Comparison of ENCODE assay signal across 16 cellular contexts in genomic region chr1:199098468-199098867, GRCh38.
"Had no signal": no experiment of that assay in that cellular context is flagged by ENCODE, and none has a peak within 500 bp of the region (broad histone marks: within the 10 kb centered on the region; RNA-seq: fewer than 3 reads in every experiment).

No MANE protein-coding gene starts in this region.

- H3K9me3 Mint-ChIP-seq: stimulated activated effector memory CD8-positive, alpha-beta T cell treated with anti-CD3 and anti-CD28 coated beads, Interleukin-12 subunit alpha, Interleukin-12 subunit beta, amount 100 ng/mL, for 72 hours had no signal

- H3K36me3 Mint-ChIP-seq: activated naive CD8-positive, alpha-beta T cell treated with anti-CD3 and anti-CD28 coated beads for 36 hours; stimulated activated effector memory CD8-positive, alpha-beta T cell treated with anti-CD3 and anti-CD28 coated beads, Interleukin-12 subunit alpha, Interleukin-12 subunit beta, amount 100 ng/mL, for 72 hours had no signal

- H3K27ac Mint-ChIP-seq: activated CD4-positive, alpha-beta T cell treated with anti-CD3 and anti-CD28 coated beads, Interleukin-2, amount 10 ng/mL, durations not matched to agents 7 days and 5 days; activated naive CD8-positive, alpha-beta T cell treated with anti-CD3 and anti-CD28 coated beads for 36 hours; stimulated activated effector memory CD8-positive, alpha-beta T cell treated with anti-CD3 and anti-CD28 coated beads, Interleukin-12 subunit alpha, Interleukin-12 subunit beta, amount 100 ng/mL, for 72 hours had no signal

- H3K27me3 Mint-ChIP-seq: activated CD4-positive, alpha-beta T cell treated with anti-CD3 and anti-CD28 coated beads, Interleukin-2, amount 10 ng/mL, durations not matched to agents 7 days and 5 days; activated naive CD8-positive, alpha-beta T cell treated with anti-CD3 and anti-CD28 coated beads for 36 hours had no signal

- H3K4me1 ChIP-seq: body of pancreas, gastroesophageal sphincter, thyroid gland had no signal

- ATAC-seq: body of pancreas; gastroesophageal sphincter; left colon; stimulated activated effector memory CD8-positive, alpha-beta T cell treated with anti-CD3 and anti-CD28 coated beads, Interleukin-12 subunit alpha, Interleukin-12 subunit beta, amount 100 ng/mL, for 72 hours had no signal

- H3K36me3 ChIP-seq: gastroesophageal sphincter, thyroid gland had no signal

- H3K4me3 Mint-ChIP-seq: activated CD4-positive, alpha-beta T cell treated with anti-CD3 and anti-CD28 coated beads, Interleukin-2, amount 10 ng/mL, durations not matched to agents 7 days and 5 days; activated naive CD8-positive, alpha-beta T cell treated with anti-CD3 and anti-CD28 coated beads for 36 hours; activated T-helper 1 cell treated with anti-CD3 and anti-CD28 coated beads, Interleukin-12 subunit alpha, Interleukin-12 subunit beta, Interleukin-2, Interleukin-4 antibody, amounts not matched to agents 30 ng/mL and 10 ng/mL and 1 ng/mL, durations not matched to agents 14 hours and 24 hours and 36 hours; stimulated activated effector memory CD8-positive, alpha-beta T cell treated with anti-CD3 and anti-CD28 coated beads, Interleukin-12 subunit alpha, Interleukin-12 subunit beta, amount 100 ng/mL, for 72 hours had no signal

- H3K27me3 ChIP-seq: body of pancreas, gastroesophageal sphincter, thyroid gland had no signal

- H3K9me3 ChIP-seq: body of pancreas, gastroesophageal sphincter, thyroid gland had no signal

- H3K27ac ChIP-seq: body of pancreas, gastroesophageal sphincter, thyroid gland had no signal

- DNase-seq: activated CD4-positive, alpha-beta T cell treated with anti-CD3 and anti-CD28 coated beads, Interleukin-2, amount 10 ng/mL, durations not matched to agents 7 days and 5 days; activated CD4-positive, CD25-positive, alpha-beta regulatory T cell; activated CD8-positive, alpha-beta memory T cell treated with anti-CD3 and anti-CD28 coated beads for 24 hours; activated naive CD8-positive, alpha-beta T cell treated with anti-CD3 and anti-CD28 coated beads for 36 hours; amygdala; body of pancreas; caudate nucleus; erythroblast; left colon; midbrain; stimulated activated CD4-positive, alpha-beta T cell treated with anti-CD3 and anti-CD28 coated beads, Interleukin-1b, Interleukin-23, amount 100 ng/mL, for 48 hours; thyroid gland had no signal

- H3K4me3 ChIP-seq: body of pancreas, gastroesophageal sphincter, lung, thyroid gland had no signal
